ENCODE assay signal across 14 cellular contexts in the genomic region with DNA sequence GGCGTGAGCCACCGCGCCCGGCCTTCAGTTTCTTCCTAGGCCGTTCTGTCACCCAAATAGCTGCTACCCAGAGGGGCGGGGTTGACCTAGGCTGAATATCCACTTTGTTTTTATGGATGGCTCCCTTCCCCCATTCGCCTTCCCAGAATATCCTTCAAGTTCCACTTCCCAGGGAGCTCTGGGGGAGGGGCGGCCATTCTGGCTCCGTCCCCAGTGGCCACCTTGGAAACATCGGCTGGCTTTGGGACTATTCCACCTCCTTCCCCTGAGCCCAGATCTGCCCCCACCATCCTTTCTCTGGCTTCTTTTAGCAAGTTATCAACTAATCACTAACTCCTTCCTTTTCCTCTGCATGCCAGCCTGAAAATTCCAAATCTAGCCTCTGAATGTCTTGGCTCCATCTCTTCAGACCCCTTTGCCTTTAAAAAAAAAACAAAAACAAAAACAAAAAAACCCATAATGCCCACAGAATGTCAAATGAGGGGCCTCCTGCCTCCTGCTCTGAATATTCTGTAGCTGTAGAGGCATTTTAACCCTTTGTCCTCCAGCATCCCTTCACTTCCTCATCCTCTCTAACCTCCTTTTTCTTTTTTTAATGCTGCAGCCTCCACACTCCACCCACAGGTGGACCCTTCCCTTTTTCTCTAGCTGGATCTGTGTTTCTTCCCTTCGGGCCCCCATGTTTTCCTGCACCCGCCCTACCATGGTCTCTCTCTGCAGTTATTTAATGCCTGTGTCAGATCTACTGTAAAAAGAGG. TPM values are rescaled to one million over a fixed set of nuclear protein-coding genes. Genes with fewer than 3 reads are reported as not detected.
A peak's percentile ranks its signal among the peaks of the same experiment; 100 is the strongest.
DNase-seq lines count a peak whose midpoint lies in the region; ATAC-seq, FAIRE-seq and TF ChIP-seq lines count a peak whose summit lies in the region.
"Had no signal": no experiment of that assay in that cellular context is flagged by ENCODE, and none has a peak within 500 bp of the region (broad histone marks: within the 10 kb centered on the region; RNA-seq: fewer than 3 reads in every experiment).

No MANE protein-coding gene starts in this region.

- H3K79me2 ChIP-seq in neural progenitor cell (ENCODE audit: low read depth) = no peaks in the 10 kb centered on the region

- H3K9ac ChIP-seq in neural progenitor cell = no peak overlapping the region

- H3K4me2 ChIP-seq in neural progenitor cell = peak overlapping the region; percentile 52

- H3F3A ChIP-seq in neural progenitor cell (ENCODE audit: low read depth) = peaks cover 27% of the 10 kb centered on the region

- H3K27ac Mint-ChIP-seq in neural progenitor cell = peak overlapping the region; percentile 44
- H3K27ac Mint-ChIP-seq in activated T-helper 2 cell treated with anti-CD3 and anti-CD28 coated beads, Interferon-gamma antibody, Interleukin-2, Interleukin-4, amounts not matched to agents 10 μg/mL and 5 μg/mL and 100 μg/mL, durations not matched to agents 14 hours and 24 hours and 36 hours = no peak overlapping the region
- H3K27ac Mint-ChIP-seq: T-helper 1 cell treated with Interleukin-12 subunit alpha and Interleukin-12 subunit beta and Interleukin-4 antibody, amounts not matched to agents 30 μg/mL and 1 μg/mL, for 36 hours had no signal

- peaks cover 16% of the 10 kb centered on the region for H3K27me3 ChIP-seq in neural progenitor cell

- no peaks in the 10 kb centered on the region for H3K9me3 Mint-ChIP-seq in neural progenitor cell
- H3K9me3 Mint-ChIP-seq in activated T-helper 2 cell treated with anti-CD3 and anti-CD28 coated beads, Interferon-gamma antibody, Interleukin-2, Interleukin-4, amounts not matched to agents 10 μg/mL and 5 μg/mL and 100 μg/mL, durations not matched to agents 14 hours and 24 hours and 36 hours = no peaks in the 10 kb centered on the region
- H3K9me3 Mint-ChIP-seq: T-helper 1 cell treated with Interleukin-12 subunit alpha and Interleukin-12 subunit beta and Interleukin-4 antibody, amounts not matched to agents 30 μg/mL and 1 μg/mL, for 36 hours had no signal

- no peak overlapping the region for H3K27ac ChIP-seq in neural progenitor cell

- H3K4me1 ChIP-seq in neural progenitor cell = peaks cover 8% of the 10 kb centered on the region

- H3K9me3 ChIP-seq in neural progenitor cell (ENCODE audit: low read depth) = no peaks in the 10 kb centered on the region

- peaks cover 21% of the 10 kb centered on the region for H3K36me3 Mint-ChIP-seq in neural progenitor cell
- H3K36me3 Mint-ChIP-seq in activated T-helper 2 cell treated with anti-CD3 and anti-CD28 coated beads, Interferon-gamma antibody, Interleukin-2, Interleukin-4, amounts not matched to agents 10 μg/mL and 5 μg/mL and 100 μg/mL, durations not matched to agents 14 hours and 24 hours and 36 hours (ENCODE audit: low read depth) = no peaks in the 10 kb centered on the region

- intact Hi-C loops in activated T-helper 2 cell treated with anti-CD3 and anti-CD28 coated beads, Interferon-gamma antibody, Interleukin-2, Interleukin-4, amounts not matched to agents 10 μg/mL and 5 μg/mL and 100 μg/mL, durations not matched to agents 14 hours and 24 hours and 36 hours (cut with micrococcal nuclease) = no loop called here

- no peak overlapping the region for H3K4me3 ChIP-seq in neural progenitor cell

- ATAC-seq in GM19324 (IDR thresholded peaks at IDR 0.05; ENCODE audit: low FRiP score, unreplicated experiment) = no peak

- DNase-seq in COLO829 (ENCODE audit: low spot score) (peak; percentile 77), anterior cingulate cortex (lab: John Stamatoyannopoulos, UW) (peak in 52 of 58 donors; percentile 22 to 90 (median 66)), hippocampal formation (lab: John Stamatoyannopoulos, UW) (peak; percentile 22 to 33), neural progenitor cell (ENCODE audit: low spot score) (peak; percentile 59), urothelium cell line (ENCODE audit: low spot score) (no peak), NCI-H2196 (lab: John Stamatoyannopoulos, UW; ENCODE audit: unreplicated experiment) (no peak)
- DNase-seq in activated T-helper 2 cell treated with anti-CD3 and anti-CD28 coated beads, Interferon-gamma antibody, Interleukin-2, Interleukin-4, amounts not matched to agents 10 μg/mL and 5 μg/mL and 100 μg/mL, durations not matched to agents 14 hours and 24 hours and 36 hours (ENCODE audit: low spot score) = no peak
- DNase-seq: NCI-H2171 treated with DMSO at 0.1 percent for 48 hours, small intestine had no signal

- no peak overlapping the region for H2AFZ ChIP-seq in neural progenitor cell (replicated peaks)

- no peaks in the 10 kb centered on the region for H4K20me1 ChIP-seq in neural progenitor cell (ENCODE audit: low read depth)

- no peaks in the 10 kb centered on the region for H3K36me3 ChIP-seq in neural progenitor cell

- peak overlapping the region; percentile 59 for H3K4me3 Mint-ChIP-seq in neural progenitor cell
- no peak overlapping the region for H3K4me3 Mint-ChIP-seq in activated T-helper 2 cell treated with anti-CD3 and anti-CD28 coated beads, Interferon-gamma antibody, Interleukin-2, Interleukin-4, amounts not matched to agents 10 μg/mL and 5 μg/mL and 100 μg/mL, durations not matched to agents 14 hours and 24 hours and 36 hours (ENCODE audit: low read depth)
- H3K4me3 Mint-ChIP-seq: T-helper 1 cell treated with Interleukin-12 subunit alpha and Interleukin-12 subunit beta and Interleukin-4 antibody, amounts not matched to agents 30 μg/mL and 1 μg/mL, for 36 hours had no signal

- peaks cover 32% of the 10 kb centered on the region for H3K4me1 Mint-ChIP-seq in neural progenitor cell
- H3K4me1 Mint-ChIP-seq in activated T-helper 2 cell treated with anti-CD3 and anti-CD28 coated beads, Interferon-gamma antibody, Interleukin-2, Interleukin-4, amounts not matched to agents 10 μg/mL and 5 μg/mL and 100 μg/mL, durations not matched to agents 14 hours and 24 hours and 36 hours (ENCODE audit: low read depth) = no peaks in the 10 kb centered on the region

- TF ChIP-seq CTCF in neural progenitor cell (IDR thresholded peaks at IDR 0.05) = no peak

- no peak for FAIRE-seq in urothelium cell line (lab: Jason Lieb, UNC)
- FAIRE-seq: colon, HTR-8/SVneo, islet of Langerhans, small intestine had no signal

- H3K27me3 Mint-ChIP-seq in neural progenitor cell (ENCODE audit: insufficient read depth, low read depth) = peaks cover 6% of the 10 kb centered on the region
- peaks cover 30% of the 10 kb centered on the region for H3K27me3 Mint-ChIP-seq in activated T-helper 2 cell treated with anti-CD3 and anti-CD28 coated beads, Interferon-gamma antibody, Interleukin-2, Interleukin-4, amounts not matched to agents 10 μg/mL and 5 μg/mL and 100 μg/mL, durations not matched to agents 14 hours and 24 hours and 36 hours (ENCODE audit: low read depth)

RNA-seq across cellular contexts. Expression of gene ATP1B2, which starts 6.4 kb away (rescaled TPM):
- total RNA-seq in neural progenitor cell (ENCODE audit: low replicate concordance) = 0.37 and 1.4 TPM in 2 replicates
- total RNA-seq in activated T-helper 2 cell treated with anti-CD3 and anti-CD28 coated beads, Interferon-gamma antibody, Interleukin-2, Interleukin-4, amounts not matched to agents 10 μg/mL and 5 μg/mL and 100 μg/mL, durations not matched to agents 14 hours and 24 hours and 36 hours = 0.32 and 0.37 TPM in 2 replicates

RNA-seq across cellular contexts. Expression of gene SHBG, which starts 27.2 kb away (rescaled TPM):
- 0.46 TPM in 1 of 2 replicates, not detected in the other for total RNA-seq in neural progenitor cell (ENCODE audit: low replicate concordance)
- 0.46 TPM in 1 of 2 replicates, not detected in the other for total RNA-seq in activated T-helper 2 cell treated with anti-CD3 and anti-CD28 coated beads, Interferon-gamma antibody, Interleukin-2, Interleukin-4, amounts not matched to agents 10 μg/mL and 5 μg/mL and 100 μg/mL, durations not matched to agents 14 hours and 24 hours and 36 hours

RNA-seq across cellular contexts. Expression of gene SAT2, which starts 29.5 kb away (rescaled TPM):
- total RNA-seq in neural progenitor cell (ENCODE audit: low replicate concordance) = 34.6 and 56.6 TPM in 2 replicates
- total RNA-seq in activated T-helper 2 cell treated with anti-CD3 and anti-CD28 coated beads, Interferon-gamma antibody, Interleukin-2, Interleukin-4, amounts not matched to agents 10 μg/mL and 5 μg/mL and 100 μg/mL, durations not matched to agents 14 hours and 24 hours and 36 hours = 25.4 and 27.9 TPM in 2 replicates

RNA-seq across cellular contexts. Expression of gene TP53, which starts 30.2 kb away (rescaled TPM):
- 54.9 and 69.7 TPM in 2 replicates for total RNA-seq in neural progenitor cell (ENCODE audit: low replicate concordance)
- total RNA-seq in activated T-helper 2 cell treated with anti-CD3 and anti-CD28 coated beads, Interferon-gamma antibody, Interleukin-2, Interleukin-4, amounts not matched to agents 10 μg/mL and 5 μg/mL and 100 μg/mL, durations not matched to agents 14 hours and 24 hours and 36 hours = 165 and 174 TPM in 2 replicates

RNA-seq across cellular contexts. Expression of gene WRAP53, which starts 31.1 kb away (rescaled TPM):
- 12.6 and 22.8 TPM in 2 replicates for total RNA-seq in neural progenitor cell (ENCODE audit: low replicate concordance)
- total RNA-seq in activated T-helper 2 cell treated with anti-CD3 and anti-CD28 coated beads, Interferon-gamma antibody, Interleukin-2, Interleukin-4, amounts not matched to agents 10 μg/mL and 5 μg/mL and 100 μg/mL, durations not matched to agents 14 hours and 24 hours and 36 hours = 33.2 and 34.5 TPM in 2 replicates

Comparison
In these comparisons a context has a peak if more than half of its experiments do, and no peak if none do; other contexts are left out.
1. DNase-seq: peak in COLO829 (single experiment), anterior cingulate cortex (52 of 58), hippocampal formation (2 of 2) and neural progenitor cell (single experiment); none in activated T-helper 2 cell treated with anti-CD3 and anti-CD28 coated beads, Interferon-gamma antibody, Interleukin-2, Interleukin-4, amounts not matched to agents 10 μg/mL and 5 μg/mL and 100 μg/mL, durations not matched to agents 14 hours and 24 hours and 36 hours (single experiment), urothelium cell line (single experiment) and NCI-H2196 (single experiment).